In the genomic region with DNA sequence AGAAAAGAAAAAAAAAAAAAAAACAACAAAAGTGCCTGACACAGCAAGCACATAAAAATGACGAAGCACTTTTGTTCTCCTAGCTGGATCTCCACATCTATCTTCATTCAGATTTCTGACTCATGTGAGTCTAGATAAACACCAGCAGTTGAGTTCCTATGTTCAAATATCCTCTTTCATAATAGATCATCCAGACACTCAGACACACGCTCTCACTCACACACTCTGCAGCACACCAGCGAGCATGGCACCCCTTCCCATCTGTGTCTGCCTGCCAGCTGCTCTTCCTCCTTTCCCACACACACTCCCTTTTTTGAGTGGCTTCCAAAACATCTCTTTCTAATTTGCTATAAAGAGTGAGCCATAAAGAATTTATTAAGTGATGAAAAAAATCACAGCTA, we compare ENCODE assay signal across 1 cellular context.
TF ChIP-seq lines count a peak whose summit lies in the region.

No MANE protein-coding gene starts in this region.

TF ChIP-seq in SK-N-SH, 30 proteins besides CTCF, POLR2A, EP300 and RAD21 (continued from another document):
- TF ChIP-seq GATA2 (CRISPR knock-in tag; IDR thresholded peaks at IDR 0.05): no peak
- TF ChIP-seq FOXJ3 (CRISPR knock-in tag; IDR thresholded peaks at IDR 0.05): no peak
- no peak for TF ChIP-seq ELF1 (IDR thresholded peaks at IDR 0.05)
- 0 out of 2 replicates have a peak, but pooled peaks have one; percentile 15 for TF ChIP-seq SIN3A (IDR thresholded peaks at IDR 0.05; ENCODE audit: borderline replicate concordance, low read depth, low read length)
- TF ChIP-seq EZH2phosphoT487 (IDR thresholded peaks at IDR 0.05; ENCODE audit: borderline replicate concordance, low read depth): no peak
- peak; percentile 46 for TF ChIP-seq JUND (IDR thresholded peaks at IDR 0.05)
- TF ChIP-seq POLR2AphosphoS5 (IDR thresholded peaks at IDR 0.05; ENCODE audit: low read depth, low read length): peak; percentile 23; the same call in 1 of the 2 replicates
- no peak for TF ChIP-seq YY1 (IDR thresholded peaks at IDR 0.05; ENCODE audit: low read depth)
- peak; percentile 50; the same call in 1 of the 2 replicates for TF ChIP-seq FOSL2 (IDR thresholded peaks at IDR 0.05; ENCODE audit: borderline replicate concordance, low read depth)
TF ChIP-seq in SK-N-SH: peak in this region for 9.
